ENCODE assay signal across 8 cellular contexts in genomic region chr1:144104000-144104677, GRCh38.
DNase-seq lines count a peak whose midpoint lies in the region; ATAC-seq and TF ChIP-seq lines count a peak whose summit lies in the region.
"Not testable (repeated sequence)": the region's sequence is repeated elsewhere in the genome, so short reads cannot be mapped to it uniquely, and the experiment has no call there.

No MANE protein-coding gene starts in this region.

- not testable (repeated sequence) for ATAC-seq in activated CD8-positive, alpha-beta T cell treated with anti-CD3 and anti-CD28 coated beads, Interleukin-2, amount 10 ng/mL, durations not matched to agents 7 days and 5 days; lung (ENCODE audit: insufficient read depth, low FRiP score)

- not testable (repeated sequence) for H3K4me3 Mint-ChIP-seq in activated CD8-positive, alpha-beta T cell treated with anti-CD3 and anti-CD28 coated beads, Interleukin-2, amount 10 ng/mL, durations not matched to agents 7 days and 5 days

- H3K27me3 ChIP-seq in esophagus muscularis mucosa; lung (ENCODE audit: control insufficient read depth, insufficient read depth); spleen (replicated peaks in 1 of 7); testis: not testable (repeated sequence)

- H3K36me3 ChIP-seq in esophagus muscularis mucosa; lung (ENCODE audit: control insufficient read depth in 2 of 2, insufficient read depth in 2 of 2, low read length in 2 of 2); spleen; testis (ENCODE audit: low read depth, missing control alignments): not testable (repeated sequence)

- not testable (repeated sequence) for TF ChIP-seq POLR2A in esophagus muscularis mucosa (IDR thresholded peaks at IDR 0.05; ENCODE audit: low read depth); spleen (IDR thresholded peaks at IDR 0.05); testis (IDR thresholded peaks at IDR 0.05)

- not testable (repeated sequence) for TF ChIP-seq EP300 in esophagus muscularis mucosa (IDR thresholded peaks at IDR 0.05)

- H3K4me1 Mint-ChIP-seq in activated CD8-positive, alpha-beta T cell treated with anti-CD3 and anti-CD28 coated beads, Interleukin-2, amount 10 ng/mL, durations not matched to agents 7 days and 5 days (ENCODE audit: low read depth), result not testable (repeated sequence)

- H3K9me3 Mint-ChIP-seq in activated CD8-positive, alpha-beta T cell treated with anti-CD3 and anti-CD28 coated beads, Interleukin-2, amount 10 ng/mL, durations not matched to agents 7 days and 5 days (ENCODE audit: insufficient read depth), result not testable (repeated sequence)

- DNase-seq in EH (ENCODE audit: low read depth) (peak; percentile 4), RPMI8226 (peak; percentile 46), esophagus muscularis mucosa (ENCODE audit: extremely low spot score) (peak; percentile 97), lung (ENCODE audit: low spot score) (peak; percentile 69), spleen (peak; percentile 93), testis (peak; percentile 60)
- peak; percentile 39 for DNase-seq in activated CD8-positive, alpha-beta T cell treated with anti-CD3 and anti-CD28 coated beads, Interleukin-2, amount 10 ng/mL, durations not matched to agents 7 days and 5 days
- DNase-seq in activated naive CD8-positive, alpha-beta T cell treated with anti-CD3 and anti-CD28 coated beads, Interleukin-2, amount 50 U/mL, for 16 hours (ENCODE audit: low read depth, low spot score), result peak; percentile 26

- H3K36me3 Mint-ChIP-seq in activated CD8-positive, alpha-beta T cell treated with anti-CD3 and anti-CD28 coated beads, Interleukin-2, amount 10 ng/mL, durations not matched to agents 7 days and 5 days (ENCODE audit: low read depth), result not testable (repeated sequence)

- CTCF ChIA-PET in activated CD8-positive, alpha-beta T cell treated with anti-CD3 and anti-CD28 coated beads, Interleukin-2, amount 10 ng/mL, durations not matched to agents 7 days and 5 days (lab: Charles Lee), result not testable (repeated sequence)

- 82% methylated on average over 14 of the region's 14 CpGs for WGBS in esophagus muscularis mucosa
- WGBS in lung, 2 donors, result 90 to 91% methylated on average over 14 of the region's 14 CpGs
- 86 to 92% (median 89%) methylated on average over 14 of the region's 14 CpGs for WGBS in spleen, 5 donors
- 81 to 88% methylated on average over 14 of the region's 14 CpGs for WGBS in testis, 2 donors

- POLR2A ChIA-PET in activated CD8-positive, alpha-beta T cell treated with anti-CD3 and anti-CD28 coated beads, Interleukin-2, amount 10 ng/mL, durations not matched to agents 7 days and 5 days (lab: Charles Lee), result interaction anchor here (0.6 kb wide), 1 partner anchor 308 kb away, joined by 4 read pairs; no protein-coding TSS in a partner anchor

- not testable (repeated sequence) for TF ChIP-seq CTCF in esophagus muscularis mucosa (IDR thresholded peaks at IDR 0.05); lung (IDR thresholded peaks at IDR 0.05; ENCODE audit: control extremely low read depth, extremely low read depth); spleen (IDR thresholded peaks at IDR 0.05 in 8 of 11, conservative IDR thresholded peaks at IDR 0.05 in 3 of 11); testis (IDR thresholded peaks at IDR 0.05)

- not testable (repeated sequence) for H3K27ac ChIP-seq in esophagus muscularis mucosa (replicated peaks in 1 of 4); lung (ENCODE audit: low read depth in 1 of 2, low read length in 1 of 2); spleen; testis

- H3K9me3 ChIP-seq in esophagus muscularis mucosa, testis: not testable (repeated sequence)
- H3K9me3 ChIP-seq in lung (ENCODE audit: control insufficient read depth in 2 of 2, insufficient read depth in 1 of 2, low read length in 1 of 2), result peaks cover 0 to 21% of the 10 kb centered on the region in 2 donors
- peaks cover 0 to 13% (median 0%) of the 10 kb centered on the region in 8 donors for H3K9me3 ChIP-seq in spleen

- H3K4me3 ChIP-seq in esophagus muscularis mucosa, spleen, testis: not testable (repeated sequence)
- H3K4me3 ChIP-seq in lung, result peak overlapping the region; percentile 33

- intact Hi-C loops in esophagus muscularis mucosa (cut with DNase I); spleen (cut with DNase I; ENCODE audit: low total_unique reads); testis (cut with DNase I; ENCODE audit: low total_unique reads): not testable (repeated sequence)

- not testable (repeated sequence) for H3K4me1 ChIP-seq in esophagus muscularis mucosa; lung (ENCODE audit: control insufficient read depth in 2 of 2, insufficient read depth in 2 of 2, low read length in 2 of 2); spleen; testis

- not testable (repeated sequence) for H3K27me3 Mint-ChIP-seq in activated CD8-positive, alpha-beta T cell treated with anti-CD3 and anti-CD28 coated beads, Interleukin-2, amount 10 ng/mL, durations not matched to agents 7 days and 5 days (ENCODE audit: low read depth)

- H3K27ac Mint-ChIP-seq in activated CD8-positive, alpha-beta T cell treated with anti-CD3 and anti-CD28 coated beads, Interleukin-2, amount 10 ng/mL, durations not matched to agents 7 days and 5 days, result not testable (repeated sequence)

Comparison
In these comparisons a context has a peak if more than half of its experiments do, and no peak if none do; other contexts are left out.
1. DNase-seq: peak in every context shown above with its lines; median percentile 97 in esophagus muscularis mucosa; 93 in spleen; 69 in lung; 60 in testis; 46 in RPMI8226; 39 in activated CD8-positive, alpha-beta T cell treated with anti-CD3 and anti-CD28 coated beads, Interleukin-2, amount 10 ng/mL, durations not matched to agents 7 days and 5 days; 26 in activated naive CD8-positive, alpha-beta T cell treated with anti-CD3 and anti-CD28 coated beads, Interleukin-2, amount 50 U/mL, for 16 hours; 4 in EH.